13 cellular contexts compared by ENCODE assay signal in the genomic region with DNA sequence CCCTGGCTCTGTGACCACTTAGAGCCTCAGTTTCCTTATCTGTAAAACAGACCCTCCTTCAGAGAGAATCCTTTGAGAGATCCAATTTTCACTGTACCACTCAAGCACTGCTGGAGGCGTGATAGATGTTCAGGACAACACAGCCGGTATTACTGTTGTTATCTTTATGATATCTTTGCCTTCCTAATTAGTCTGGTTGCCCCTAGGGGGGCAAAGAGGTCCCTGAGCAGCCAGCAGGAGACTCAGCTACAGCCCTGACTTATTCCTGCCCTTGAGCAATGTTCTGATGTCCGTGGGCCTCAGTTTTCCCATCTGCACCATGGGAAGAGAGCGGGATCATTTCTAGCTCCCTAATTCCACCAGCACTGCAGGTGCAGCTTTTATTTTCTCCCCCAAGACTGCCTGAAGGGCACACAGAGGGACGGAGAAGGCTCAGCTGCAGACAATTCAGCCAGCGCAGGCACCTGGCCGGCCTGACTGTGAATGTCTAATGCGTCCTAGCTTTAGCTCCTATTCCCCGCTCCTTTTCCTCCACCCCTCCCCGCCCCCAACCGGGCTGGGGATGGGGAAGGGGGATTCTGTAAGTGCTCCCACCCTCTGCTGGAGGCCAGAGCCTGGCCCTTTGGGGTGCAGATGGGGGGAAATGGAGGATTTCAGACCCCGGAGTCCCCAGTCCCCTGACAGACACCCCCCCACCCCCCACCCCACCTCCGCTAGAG. TPM values are rescaled to one million over a fixed set of nuclear protein-coding genes. Genes with fewer than 3 reads are reported as not detected.
A peak's percentile ranks its signal among the peaks of the same experiment; 100 is the strongest.
DNase-seq lines count a peak whose midpoint lies in the region; ATAC-seq and TF ChIP-seq lines count a peak whose summit lies in the region.
"Had no signal": no experiment of that assay in that cellular context is flagged by ENCODE, and none has a peak within 500 bp of the region (broad histone marks: within the 10 kb centered on the region; RNA-seq: fewer than 3 reads in every experiment).

No MANE protein-coding gene starts in this region.

- TF ChIP-seq CTCF in sigmoid colon (IDR thresholded peaks at IDR 0.05), result no peak

- H3K4me1 ChIP-seq in sigmoid colon, result peaks cover 0 to 36% (median 33%) of the 10 kb centered on the region in 4 donors

- peak overlapping the region in 1 of 4 donors; percentile 76 for H3K4me3 ChIP-seq in sigmoid colon
- H3K4me3 ChIP-seq: mucosa of descending colon had no signal

- ATAC-seq in left ventricle myocardium superior, result peak; percentile 11
- ATAC-seq in GM19463 (IDR thresholded peaks at IDR 0.05; ENCODE audit: unreplicated experiment), result no peak
- ATAC-seq: activated T-helper 17 cell treated with anti-CD3 and anti-CD28 coated beads, Interleukin-2, amount 50 U/mL, for 72 hours; mucosa of descending colon had no signal

- no peak for TF ChIP-seq EP300 in sigmoid colon (IDR thresholded peaks at IDR 0.05)

- peak; percentile 15 for DNase-seq in NCI-H2107 treated with DMSO at 0.1 percent for 48 hours (lab: John Stamatoyannopoulos, UW; ENCODE audit: unreplicated experiment)
- no peak for DNase-seq in NCI-H2107 (lab: John Stamatoyannopoulos, UW)
- peak; percentile 16 for DNase-seq in NCI-H1105 treated with DMSO at 0.1 percent for 48 hours (lab: John Stamatoyannopoulos, UW)
- DNase-seq in left ventricle myocardium superior, result no peak
- DNase-seq in sigmoid colon, result no peak
- DNase-seq in activated CD4-positive, alpha-beta T cell treated with anti-CD3 and anti-CD28 coated beads for 4 hours, result no peak
- no peak for DNase-seq in SW480 (ENCODE audit: low spot score)
- DNase-seq: activated CD4-positive, alpha-beta T cell treated with anti-CD3 and anti-CD28 coated beads, Interleukin-2, amount 10 ng/mL, durations not matched to agents 7 days and 5 days; brain microvascular endothelial cell; hypothalamus had no signal

- TF ChIP-seq POLR2A in sigmoid colon (IDR thresholded peaks at IDR 0.05), result no peak

- WGBS in sigmoid colon, 2 donors, result 28 to 54% methylated on average over 13 of the region's 13 CpGs

- H3K36me3 ChIP-seq in sigmoid colon, result no peaks in the 10 kb centered on the region
- H3K36me3 ChIP-seq: brain microvascular endothelial cell had no signal

- H3K9me3 ChIP-seq in sigmoid colon, result no peaks in the 10 kb centered on the region
- H3K9me3 ChIP-seq: mucosa of descending colon had no signal

- intact Hi-C loops in left ventricle myocardium superior (cut with micrococcal nuclease) (no loop called here), sigmoid colon (cut with DNase I) (loop anchor here (5.0 kb wide), 1 partner anchor 64 kb away; no protein-coding TSS in a partner anchor)

- peak overlapping the region; percentile 81 to 98 (median 94) for H3K27ac ChIP-seq in sigmoid colon
- H3K27ac ChIP-seq: brain microvascular endothelial cell had no signal

- no peaks in the 10 kb centered on the region for H3K27me3 ChIP-seq in sigmoid colon
- H3K27me3 ChIP-seq: brain microvascular endothelial cell had no signal

RNA-seq across cellular contexts. Expression of a gene that starts 16.3 kb away (rescaled TPM):
- 846 TPM for total RNA-seq in left ventricle myocardium superior
- 100 to 1,000 TPM; 581 to 711 (median 629) TPM for total RNA-seq in sigmoid colon
- polyA plus RNA-seq in sigmoid colon, result 100 to 1,000 TPM; 561 to 714 (median 581) TPM

RNA-seq across cellular contexts. Expression of a gene that starts 17.0 kb away (rescaled TPM):
- total RNA-seq in left ventricle myocardium superior, result 66.5 TPM
- total RNA-seq in sigmoid colon, result 10 to 100 TPM; 27.8 to 66.5 (median 47.3) TPM
- 10 to 100 TPM; 10.9 to 20.9 (median 14.4) TPM for polyA plus RNA-seq in sigmoid colon

RNA-seq across cellular contexts. Expression of a gene that starts 48.1 kb away (rescaled TPM):
- total RNA-seq in left ventricle myocardium superior (74.6 TPM), sigmoid colon (10 to 100 TPM; 43.2 to 52.5 (median 45.4) TPM)
- 100 to 1,000 TPM in 2 of 3 donors, 10 to 100 TPM in 1; 90.1 to 151 (median 150) TPM for polyA plus RNA-seq in sigmoid colon

Comparison
In these comparisons a context has a peak if more than half of its experiments do, and no peak if none do; other contexts are left out.
1. DNase-seq: peak in NCI-H2107 treated with DMSO at 0.1 percent for 48 hours (single experiment) and NCI-H1105 treated with DMSO at 0.1 percent for 48 hours (single experiment); none in NCI-H2107 (single experiment), left ventricle myocardium superior (single experiment), sigmoid colon (single experiment), activated CD4-positive, alpha-beta T cell treated with anti-CD3 and anti-CD28 coated beads for 4 hours (0 of 2) and SW480 (single experiment).